In genomic region chr10:125146791-125147604, GRCh38 we compare ENCODE assay signal across 8 cellular contexts. TPM values are rescaled to one million over a fixed set of nuclear protein-coding genes. Genes with fewer than 3 reads are reported as not detected.
DNase-seq lines count a peak whose midpoint lies in the region; ATAC-seq and TF ChIP-seq lines count a peak whose summit lies in the region.

No MANE protein-coding gene starts in this region.

- POLR2A ChIA-PET in naive thymus-derived CD4-positive, alpha-beta T cell (lab: Charles Lee): no interaction called here
- POLR2A ChIA-PET in CD8-positive, alpha-beta memory T cell (lab: Charles Lee): no interaction called here

- no peak overlapping the region for H3K27ac Mint-ChIP-seq in naive thymus-derived CD4-positive, alpha-beta T cell
- peak overlapping the region in 1 of 8 donors; percentile 29 for H3K27ac Mint-ChIP-seq in CD8-positive, alpha-beta memory T cell

- CTCF ChIA-PET in naive thymus-derived CD4-positive, alpha-beta T cell (lab: Charles Lee): no interaction called here
- CTCF ChIA-PET in CD8-positive, alpha-beta memory T cell (lab: Charles Lee): no interaction called here

- no peak for TF ChIP-seq CTCF in coronary artery (IDR thresholded peaks at IDR 0.05)

- no peaks in the 10 kb centered on the region for H3K4me1 ChIP-seq in naive thymus-derived CD4-positive, alpha-beta T cell (ENCODE audit: control insufficient read depth in 2 of 2, insufficient read depth in 2 of 2, low read length in 2 of 2)
- H3K4me1 ChIP-seq in CD8-positive, alpha-beta memory T cell (ENCODE audit: insufficient read depth, low read length): no peaks in the 10 kb centered on the region

- H3K27me3 ChIP-seq in naive thymus-derived CD4-positive, alpha-beta T cell (ENCODE audit: control insufficient read depth in 2 of 2, insufficient read depth in 2 of 2, low read length in 2 of 2): no peaks in the 10 kb centered on the region
- no peaks in the 10 kb centered on the region for H3K27me3 ChIP-seq in CD8-positive, alpha-beta memory T cell (ENCODE audit: insufficient read depth, low read length, poor library complexity, severe bottlenecking)

- peaks cover 0 to 4% (median 0%) of the 10 kb centered on the region in 11 donors for H3K9me3 Mint-ChIP-seq in naive thymus-derived CD4-positive, alpha-beta T cell
- no peaks in the 10 kb centered on the region for H3K9me3 Mint-ChIP-seq in CD8-positive, alpha-beta memory T cell

- no peaks in the 10 kb centered on the region for H3K9me3 ChIP-seq in naive thymus-derived CD4-positive, alpha-beta T cell (ENCODE audit: control insufficient read depth in 2 of 3, low read length in 3 of 3)
- no peaks in the 10 kb centered on the region for H3K9me3 ChIP-seq in CD8-positive, alpha-beta memory T cell (ENCODE audit: low read length)

- intact Hi-C loops in naive thymus-derived CD4-positive, alpha-beta T cell (cut with micrococcal nuclease): no loop called here

- DNase-seq in AG08396 (ENCODE audit: low spot score) (peak; percentile 82), HT-29 (ENCODE audit: low spot score) (peak; percentile 66), coronary artery (ENCODE audit: low spot score) (peak; percentile 90), DMS53 (lab: John Stamatoyannopoulos, UW) (no peak)
- no peak for DNase-seq in naive thymus-derived CD4-positive, alpha-beta T cell
- DNase-seq in CD8-positive, alpha-beta memory T cell: no peak

- H3K27ac ChIP-seq in coronary artery: peak overlapping the region; percentile 85 to 87
- no peak overlapping the region for H3K27ac ChIP-seq in naive thymus-derived CD4-positive, alpha-beta T cell (ENCODE audit: low read depth, low read length)
- no peak overlapping the region for H3K27ac ChIP-seq in CD8-positive, alpha-beta memory T cell (ENCODE audit: low read depth, low read length)

- H3K4me1 Mint-ChIP-seq in naive thymus-derived CD4-positive, alpha-beta T cell: peaks cover 0 to 19% (median 0%) of the 10 kb centered on the region in 7 donors
- H3K4me1 Mint-ChIP-seq in CD8-positive, alpha-beta memory T cell: peaks cover 5 to 9% (median 7%) of the 10 kb centered on the region in 3 donors

- no peaks in the 10 kb centered on the region for H3K36me3 ChIP-seq in naive thymus-derived CD4-positive, alpha-beta T cell (ENCODE audit: control insufficient read depth in 2 of 3, insufficient read depth in 3 of 3, low read length in 3 of 3)
- no peaks in the 10 kb centered on the region for H3K36me3 ChIP-seq in CD8-positive, alpha-beta memory T cell (ENCODE audit: insufficient read depth, low read length)

- no peaks in the 10 kb centered on the region for H3K36me3 Mint-ChIP-seq in naive thymus-derived CD4-positive, alpha-beta T cell
- H3K36me3 Mint-ChIP-seq in CD8-positive, alpha-beta memory T cell: no peaks in the 10 kb centered on the region

- peak overlapping the region; percentile 40 for H3K4me3 ChIP-seq in coronary artery
- no peak overlapping the region for H3K4me3 ChIP-seq in naive thymus-derived CD4-positive, alpha-beta T cell (ENCODE audit: low read length)
- no peak overlapping the region for H3K4me3 ChIP-seq in CD8-positive, alpha-beta memory T cell (ENCODE audit: low read length)

- peak overlapping the region in 1 of 10 donors; percentile 40 for H3K4me3 Mint-ChIP-seq in naive thymus-derived CD4-positive, alpha-beta T cell
- no peak overlapping the region for H3K4me3 Mint-ChIP-seq in CD8-positive, alpha-beta memory T cell

- peak; percentile 36 for ATAC-seq in naive thymus-derived CD4-positive, alpha-beta T cell
- ATAC-seq in HG02870 (IDR thresholded peaks at IDR 0.05; ENCODE audit: unreplicated experiment) (no peak), HG02763 (IDR thresholded peaks at IDR 0.05; ENCODE audit: unreplicated experiment) (no peak)

- H3K27me3 Mint-ChIP-seq in naive thymus-derived CD4-positive, alpha-beta T cell: peaks cover 27 to 77% (median 38%) of the 10 kb centered on the region in 5 donors
- H3K27me3 Mint-ChIP-seq in CD8-positive, alpha-beta memory T cell: peaks cover 18 to 59% of the 10 kb centered on the region in 2 donors

RNA-seq across cellular contexts. Expression of gene CTBP2, which starts 13.4 kb away (rescaled TPM):
- total RNA-seq in HT-29 (2014; rRNA removed; shearing (Covaris generic)): 171 and 207 TPM in 2 replicates
- total RNA-seq in naive thymus-derived CD4-positive, alpha-beta T cell: 10 to 100 TPM in 1 of 5 experiments, 1 to 10 TPM in 3, under 1 TPM in 1; 0.05 to 39.5 (median 2.0) TPM
- under 1 TPM in 1 of 2 donors, not detected in 1; 0.13 TPM for polyA plus RNA-seq in naive thymus-derived CD4-positive, alpha-beta T cell
- 1 to 10 TPM; 1.4 to 1.8 TPM for total RNA-seq in CD8-positive, alpha-beta memory T cell
- polyA plus RNA-seq in CD8-positive, alpha-beta memory T cell: 2.8 TPM

Comparison
In these comparisons a context has a peak if more than half of its experiments do, and no peak if none do; other contexts are left out.
1. DNase-seq: peak in AG08396 (single experiment), HT-29 (single experiment) and coronary artery (single experiment); none in naive thymus-derived CD4-positive, alpha-beta T cell (0 of 9), DMS53 (single experiment) and CD8-positive, alpha-beta memory T cell (0 of 5).
2. H3K27ac ChIP-seq: peak in coronary artery (2 of 2); none in naive thymus-derived CD4-positive, alpha-beta T cell (single experiment) and CD8-positive, alpha-beta memory T cell (single experiment).